9 cellular contexts compared by ENCODE assay signal in genomic region chr9:93954436-93955355, GRCh38. TPM values are rescaled to one million over a fixed set of nuclear protein-coding genes. Genes with fewer than 3 reads are reported as not detected.
DNase-seq lines count a peak whose midpoint lies in the region; ATAC-seq and TF ChIP-seq lines count a peak whose summit lies in the region.
"Had no signal": no experiment of that assay in that cellular context is flagged by ENCODE, and none has a peak within 500 bp of the region (broad histone marks: within the 10 kb centered on the region; RNA-seq: fewer than 3 reads in every experiment).

TSS of gene BARX1 (minus strand) at chr9:93955355. CDS start at chr9:93955146, 209 bp downstream.

- H3K9me3 ChIP-seq in neuron (ENCODE audit: low read length) (peaks cover 4% of the 10 kb centered on the region), BE2C (no peaks in the 10 kb centered on the region)
- H3K9me3 ChIP-seq: thyroid gland had no signal

- H3K4me3 ChIP-seq in neuron (ENCODE audit: low read length) (peak within 1 kb of the TSS; percentile 10), BE2C (ENCODE audit: low read depth, low read length) (no peak within 1 kb of the TSS)

- H3K36me3 ChIP-seq in neuron (ENCODE audit: insufficient read depth, low read length) (no peaks in the 10 kb centered on the region), BE2C (no peaks in the 10 kb centered on the region)
- H3K36me3 ChIP-seq: thyroid gland had no signal

- ATAC-seq in HG02763 (IDR thresholded peaks at IDR 0.05; ENCODE audit: unreplicated experiment) (no peak), GM21825 (IDR thresholded peaks at IDR 0.05; ENCODE audit: unreplicated experiment) (no peak)

- CTCF ChIA-PET in HEK293T (lab: Yijun Ruan, JAX) = no interaction called here

- H3K4me1 ChIP-seq in neuron (ENCODE audit: insufficient read depth, low read length) (peaks cover 6% of the 10 kb centered on the region), BE2C (no peaks in the 10 kb centered on the region)

- H3K36me3 Mint-ChIP-seq in CD14-positive monocyte = peaks cover 26 to 28% of the 10 kb centered on the region in 2 donors
- H3K36me3 Mint-ChIP-seq in dendritic cell treated with granulocyte-macrophage colony-stimulating factor and Interleukin-4, amounts not matched to agents 40 ng/mL and 50 ng/mL, for 4 days (ENCODE audit: low read depth) = no peaks in the 10 kb centered on the region

- H3K27me3 Mint-ChIP-seq in CD14-positive monocyte (ENCODE audit: low read depth in 3 of 3) = peaks cover 87 to 96% (median 91%) of the 10 kb centered on the region in 3 donors
- H3K27me3 Mint-ChIP-seq in dendritic cell treated with granulocyte-macrophage colony-stimulating factor and Interleukin-4, amounts not matched to agents 40 ng/mL and 50 ng/mL, for 4 days = peaks cover 91% of the 10 kb centered on the region

- TF ChIP-seq CTCF in CD14-positive monocyte (IDR thresholded peaks at IDR 0.05) = no peak
- TF ChIP-seq CTCF in BE2C (IDR thresholded peaks at IDR 0.05; ENCODE audit: low read depth, low read length) = no peak

- H3K27ac Mint-ChIP-seq in CD14-positive monocyte = no peak within 1 kb of the TSS
- H3K27ac Mint-ChIP-seq in dendritic cell treated with granulocyte-macrophage colony-stimulating factor and Interleukin-4, amounts not matched to agents 40 ng/mL and 50 ng/mL, for 4 days = no peak within 1 kb of the TSS

- H3K27me3 ChIP-seq in neuron (ENCODE audit: insufficient read depth, low read length) = peaks cover 94% of the 10 kb centered on the region
- H3K27me3 ChIP-seq in BE2C = peaks cover 94% of the 10 kb centered on the region

- POLR2A ChIA-PET in HEK293T (lab: Yijun Ruan, JAX) = no interaction called here

- peaks cover 6 to 56% (median 47%) of the 10 kb centered on the region in 7 donors for H3K9me3 Mint-ChIP-seq in CD14-positive monocyte
- H3K9me3 Mint-ChIP-seq in dendritic cell treated with granulocyte-macrophage colony-stimulating factor and Interleukin-4, amounts not matched to agents 40 ng/mL and 50 ng/mL, for 4 days = no peaks in the 10 kb centered on the region

- DNase-seq in CD14-positive monocyte (ENCODE audit: low spot score) (no peak), HEK293T (ENCODE audit: extremely low spot score) (peak; percentile 38), BE2C (no peak), NOMO-1 treated with DMSO at 0.1 percent for 48 hours (lab: John Stamatoyannopoulos, UW; ENCODE audit: unreplicated experiment) (no peak)
- DNase-seq: thyroid gland had no signal

- intact Hi-C loops in CD14-positive monocyte (cut with micrococcal nuclease) = no loop called here
- intact Hi-C loops in dendritic cell treated with granulocyte-macrophage colony-stimulating factor and Interleukin-4, amounts not matched to agents 40 ng/mL and 50 ng/mL, for 4 days (cut with micrococcal nuclease) = loop anchor here (5.0 kb wide), 1 partner anchor 213 kb away; no protein-coding TSS in a partner anchor

- H3K4me1 Mint-ChIP-seq in CD14-positive monocyte = peaks cover 48% of the 10 kb centered on the region
- peaks cover 65% of the 10 kb centered on the region for H3K4me1 Mint-ChIP-seq in dendritic cell treated with granulocyte-macrophage colony-stimulating factor and Interleukin-4, amounts not matched to agents 40 ng/mL and 50 ng/mL, for 4 days (ENCODE audit: low read depth)

- H3K4me3 Mint-ChIP-seq in CD14-positive monocyte = peak within 1 kb of the TSS; percentile 58 to 90
- peak within 1 kb of the TSS; percentile 54 for H3K4me3 Mint-ChIP-seq in dendritic cell treated with granulocyte-macrophage colony-stimulating factor and Interleukin-4, amounts not matched to agents 40 ng/mL and 50 ng/mL, for 4 days

- H2AFZ ChIP-seq in neuron (ENCODE audit: low read depth, low read length) = no peak within 1 kb of the TSS

TF ChIP-seq in HEK293T, 16 proteins besides CTCF, POLR2A, EP300 and RAD21:
- no peak for TF ChIP-seq LEF1 (IDR thresholded peaks at IDR 0.05; ENCODE audit: borderline replicate concordance)
- no peak for TF ChIP-seq SP1 (IDR thresholded peaks at IDR 0.05)
- no peak for TF ChIP-seq ELF4 (IDR thresholded peaks at IDR 0.05)
- TF ChIP-seq HDGF (IDR thresholded peaks at IDR 0.05; ENCODE audit: borderline replicate concordance) = no peak
- TF ChIP-seq CTBP1 (IDR thresholded peaks at IDR 0.05; ENCODE audit: borderline replicate concordance) = no peak
- TF ChIP-seq FOXA1 (IDR thresholded peaks at IDR 0.05) = no peak
- TF ChIP-seq ZNF384 (IDR thresholded peaks at IDR 0.05) = no peak
- no peak for TF ChIP-seq PKNOX1 (IDR thresholded peaks at IDR 0.05)
- no peak for TF ChIP-seq NFRKB (IDR thresholded peaks at IDR 0.05)
- TF ChIP-seq L3MBTL2 (conservative IDR thresholded peaks at IDR 0.05) = no peak
- no peak for TF ChIP-seq FOXK2 (IDR thresholded peaks at IDR 0.05)
- no peak for TF ChIP-seq SUZ12 (IDR thresholded peaks at IDR 0.05)
- TF ChIP-seq BHLHE40 (IDR thresholded peaks at IDR 0.05; ENCODE audit: borderline replicate concordance) = no peak
- TF ChIP-seq FOXM1 (IDR thresholded peaks at IDR 0.05; ENCODE audit: borderline replicate concordance) = no peak
- no peak for TF ChIP-seq TARDBP (IDR thresholded peaks at IDR 0.05)
- no peak for TF ChIP-seq ARNT (IDR thresholded peaks at IDR 0.05)

RNA-seq across cellular contexts. Expression of gene BARX1, which starts in this region (rescaled TPM):
- polyA plus RNA-seq in CD14-positive monocyte = not detected
- 0.66 TPM for polyA plus RNA-seq in BE2C (2012; ENCODE audit: insufficient read depth, insufficient read length, low read depth)
